In the genomic region with DNA sequence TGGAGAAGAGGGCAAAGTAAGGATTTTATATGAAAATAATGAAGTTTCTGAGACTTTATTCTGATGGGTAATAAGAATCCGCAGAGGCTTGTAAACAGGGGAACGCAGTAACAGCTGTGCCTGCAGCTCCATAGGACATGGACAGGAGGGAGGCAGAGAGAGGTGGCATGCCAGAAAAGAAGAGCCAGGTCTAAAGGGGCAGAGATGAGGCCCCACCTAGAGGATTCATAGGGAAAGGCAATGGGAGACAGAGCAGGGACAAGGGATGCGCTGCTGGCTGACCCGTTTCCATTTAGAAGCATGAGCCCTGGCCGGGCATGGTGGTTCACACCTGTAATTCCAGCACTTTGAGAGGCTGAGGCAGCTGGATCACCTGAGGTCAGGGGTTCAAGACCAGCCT, we compare ENCODE assay signal across 11 cellular contexts.
DNase-seq lines count a peak whose midpoint lies in the region; ATAC-seq and TF ChIP-seq lines count a peak whose summit lies in the region.
"Had no signal": no experiment of that assay in that cellular context is flagged by ENCODE, and none has a peak within 500 bp of the region (broad histone marks: within the 10 kb centered on the region; RNA-seq: fewer than 3 reads in every experiment).

No MANE protein-coding gene starts in this region.

- H3K27ac Mint-ChIP-seq in neural progenitor cell, result no peak overlapping the region
- H3K27ac Mint-ChIP-seq: T-helper 1 cell treated with Interleukin-12 subunit alpha and Interleukin-12 subunit beta and Interleukin-4 antibody, amounts not matched to agents 30 μg/mL and 1 μg/mL, for 36 hours had no signal

- H2AFZ ChIP-seq in GM23248 (no peak overlapping the region), neural progenitor cell (replicated peaks) (no peak overlapping the region)

- in situ Hi-C loops in GM23248 (cut with MboI), result no loop called here

- H3K4me3 ChIP-seq in GM23248, result no peak overlapping the region
- no peak overlapping the region for H3K4me3 ChIP-seq in coronary artery
- no peak overlapping the region for H3K4me3 ChIP-seq in neural progenitor cell
- no peak overlapping the region for H3K4me3 ChIP-seq in lower lobe of right lung

- H3F3A ChIP-seq in GM23248 (ENCODE audit: insufficient read depth), result peaks cover 30% of the 10 kb centered on the region
- no peaks in the 10 kb centered on the region for H3F3A ChIP-seq in neural progenitor cell (ENCODE audit: low read depth)

- no peaks in the 10 kb centered on the region for H3K4me1 Mint-ChIP-seq in neural progenitor cell

- peaks cover 10% of the 10 kb centered on the region for H3K9me3 Mint-ChIP-seq in neural progenitor cell

- H3K36me3 ChIP-seq in GM23248 (ENCODE audit: low read depth) (no peaks in the 10 kb centered on the region), neural progenitor cell (no peaks in the 10 kb centered on the region), lower lobe of right lung (no peaks in the 10 kb centered on the region)

- H3K36me3 Mint-ChIP-seq in neural progenitor cell, result peaks cover 3% of the 10 kb centered on the region

- H3K4me3 Mint-ChIP-seq in neural progenitor cell, result no peak overlapping the region
- H3K4me3 Mint-ChIP-seq: T-helper 1 cell treated with Interleukin-12 subunit alpha and Interleukin-12 subunit beta and Interleukin-4 antibody, amounts not matched to agents 30 μg/mL and 1 μg/mL, for 36 hours had no signal

- H3K9me3 ChIP-seq in GM23248 (ENCODE audit: low read depth) (no peaks in the 10 kb centered on the region), neural progenitor cell (ENCODE audit: low read depth) (no peaks in the 10 kb centered on the region), lower lobe of right lung (peaks cover 4% of the 10 kb centered on the region)

- H3K27me3 ChIP-seq in GM23248 (replicated peaks; ENCODE audit: insufficient read depth) (no peaks in the 10 kb centered on the region), neural progenitor cell (no peaks in the 10 kb centered on the region), lower lobe of right lung (ENCODE audit: low read depth) (no peaks in the 10 kb centered on the region)

- H3K9ac ChIP-seq in GM23248 (no peak overlapping the region), neural progenitor cell (no peak overlapping the region)
- H3K9ac ChIP-seq: KMS-11 had no signal

- H3K4me2 ChIP-seq in GM23248 (ENCODE audit: unreplicated experiment), result no peak overlapping the region
- no peak overlapping the region for H3K4me2 ChIP-seq in neural progenitor cell
- H3K4me2 ChIP-seq: KMS-11 had no signal

- H4K20me1 ChIP-seq in GM23248 (ENCODE audit: insufficient read depth), result no peaks in the 10 kb centered on the region
- H4K20me1 ChIP-seq in neural progenitor cell (ENCODE audit: low read depth), result no peaks in the 10 kb centered on the region

- H3K9me2 ChIP-seq in GM23248 (ENCODE audit: insufficient read depth), result no peaks in the 10 kb centered on the region

- intact Hi-C loops in lower lobe of right lung (cut with DNase I), result no loop called here

- ATAC-seq in GM21576 (IDR thresholded peaks at IDR 0.05; ENCODE audit: unreplicated experiment), result no peak
- no peak for ATAC-seq in lower lobe of right lung

- H3K27ac ChIP-seq in GM23248 (no peak overlapping the region), coronary artery (no peak overlapping the region), neural progenitor cell (no peak overlapping the region), lower lobe of right lung (no peak overlapping the region)
- H3K27ac ChIP-seq: KMS-11 had no signal

- peaks cover 8% of the 10 kb centered on the region for H3K27me3 Mint-ChIP-seq in neural progenitor cell (ENCODE audit: insufficient read depth, low read depth)

- WGBS in GM23248 (ENCODE audit: low coverage in 1 of 2, low lambda C conversion rate in 2 of 2, missing lambda C conversion rate in 2 of 2), 2 experiments, result 96 to 100% methylated on average over 5 of the region's 5 CpGs

- DNase-seq in GM23248 (peak; percentile 31), NCI-H524 (lab: John Stamatoyannopoulos, UW) (peak; percentile 65 to 88), coronary artery (ENCODE audit: low spot score) (peak; percentile 58), neural progenitor cell (ENCODE audit: low spot score) (peak; percentile 45), DMS79 (lab: John Stamatoyannopoulos, UW) (no peak), lower lobe of right lung (no peak)
- DNase-seq in effector CD4-positive, alpha-beta T cell, result no peak
- DNase-seq: occipital lobe had no signal

- TF ChIP-seq CTCF in coronary artery (IDR thresholded peaks at IDR 0.05), result no peak
- peak; percentile 49 for TF ChIP-seq CTCF in neural progenitor cell (IDR thresholded peaks at IDR 0.05)
- TF ChIP-seq CTCF in lower lobe of right lung (IDR thresholded peaks at IDR 0.05), result no peak

- H3K79me2 ChIP-seq in GM23248 (ENCODE audit: insufficient read depth), result no peaks in the 10 kb centered on the region
- H3K79me2 ChIP-seq in neural progenitor cell (ENCODE audit: low read depth), result no peaks in the 10 kb centered on the region

- peaks cover 22% of the 10 kb centered on the region for H3K4me1 ChIP-seq in GM23248 (ENCODE audit: insufficient read depth)
- H3K4me1 ChIP-seq in neural progenitor cell, result no peaks in the 10 kb centered on the region
- H3K4me1 ChIP-seq in lower lobe of right lung, result no peaks in the 10 kb centered on the region

Comparison
In these comparisons a context has a peak if more than half of its experiments do, and no peak if none do; other contexts are left out.
1. DNase-seq: peak in GM23248 (single experiment), NCI-H524 (2 of 2), coronary artery (single experiment) and neural progenitor cell (single experiment); none in DMS79 (single experiment), lower lobe of right lung (single experiment) and effector CD4-positive, alpha-beta T cell (single experiment).